ENCODE assay signal across 1 cellular context in genomic region chr19:19472106-19472505, GRCh38. TPM values are rescaled to one million over a fixed set of nuclear protein-coding genes. Genes with fewer than 3 reads are reported as not detected.
"Had no signal": no experiment of that assay in that cellular context is flagged by ENCODE, and none has a peak within 500 bp of the region (broad histone marks: within the 10 kb centered on the region; RNA-seq: fewer than 3 reads in every experiment).

No MANE protein-coding gene starts in this region.

RNA-seq across cellular contexts. Expression of gene TSSK6, which starts 43.2 kb away (rescaled TPM):
- total RNA-seq: ascending aorta had no signal
